ENCODE assay signal across 27 cellular contexts in the genomic region with DNA sequence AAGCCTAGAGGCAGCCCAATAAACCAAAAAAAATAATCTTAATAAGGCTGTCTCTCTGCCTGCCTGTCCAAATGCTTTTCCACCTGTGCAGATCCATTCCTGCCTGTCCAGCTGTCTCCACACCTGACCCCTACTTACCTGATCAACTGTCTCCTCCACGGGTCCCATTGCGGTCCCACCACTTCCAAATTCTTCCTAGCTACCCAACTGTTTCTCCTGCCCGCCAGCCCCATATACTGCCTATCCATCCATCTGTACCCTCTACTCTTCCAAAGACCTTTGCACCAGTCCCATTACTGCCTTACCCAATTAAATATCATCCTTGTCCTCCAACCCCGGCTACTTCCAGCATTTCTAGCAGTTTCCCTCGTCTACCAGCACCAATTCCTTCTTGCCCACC. TPM values are rescaled to one million over a fixed set of nuclear protein-coding genes. Genes with fewer than 3 reads are reported as not detected.
DNase-seq lines count a peak whose midpoint lies in the region; ATAC-seq and TF ChIP-seq lines count a peak whose summit lies in the region.
"Had no signal": no experiment of that assay in that cellular context is flagged by ENCODE, and none has a peak within 500 bp of the region (broad histone marks: within the 10 kb centered on the region; RNA-seq: fewer than 3 reads in every experiment).

No MANE protein-coding gene starts in this region.

- no peak overlapping the region for H3K4me3 ChIP-seq in esophagus squamous epithelium
- H3K4me3 ChIP-seq: A549; BLaER1 treated with 17β-estradiol and CSF1 and Interleukin-3, amounts not matched to agents 10 nM and 100 nM; GM12878 had no signal

- TF ChIP-seq CTCF in chondrocyte (IDR thresholded peaks at IDR 0.05) (no peak), nephron progenitor cell (IDR thresholded peaks at IDR 0.05) (no peak), esophagus squamous epithelium (IDR thresholded peaks at IDR 0.05) (no peak)

- H3K27ac ChIP-seq in esophagus squamous epithelium, result no peak overlapping the region
- H3K27ac ChIP-seq: 22Rv1; A549; BLaER1 treated with 17β-estradiol and CSF1 and Interleukin-3, amounts not matched to agents 10 nM and 100 nM; C4-2B had no signal

- TF ChIP-seq POLR2A in esophagus squamous epithelium (IDR thresholded peaks at IDR 0.05), result no peak

- H3K27me3 Mint-ChIP-seq in chondrocyte (ENCODE audit: low read depth) (no peaks in the 10 kb centered on the region), nephron progenitor cell (ENCODE audit: low read depth, poor library complexity) (peaks cover 3% of the 10 kb centered on the region)
- H3K27me3 Mint-ChIP-seq: B cell; CD4-positive, alpha-beta T cell had no signal

- H3K36me3 Mint-ChIP-seq in chondrocyte (ENCODE audit: low read depth) (peaks cover 19% of the 10 kb centered on the region), nephron progenitor cell (ENCODE audit: low read depth) (peaks cover 23% of the 10 kb centered on the region)

- H3K4me1 Mint-ChIP-seq in chondrocyte (ENCODE audit: low read depth) (no peaks in the 10 kb centered on the region), nephron progenitor cell (no peaks in the 10 kb centered on the region)
- H3K4me1 Mint-ChIP-seq: B cell had no signal

- no peak for ATAC-seq in Right ventricle myocardium inferior
- ATAC-seq: A549; CD8-positive, alpha-beta T cell; GM12878 had no signal

- no peak overlapping the region for H3K4me3 Mint-ChIP-seq in chondrocyte (ENCODE audit: unreplicated experiment)
- H3K4me3 Mint-ChIP-seq in nephron progenitor cell, result no peak overlapping the region
- H3K4me3 Mint-ChIP-seq: B cell; CD4-positive, alpha-beta T cell; CD8-positive, alpha-beta T cell had no signal

- no peaks in the 10 kb centered on the region for H3K9me3 ChIP-seq in esophagus squamous epithelium
- H3K9me3 ChIP-seq: A549; BLaER1 treated with 17β-estradiol and CSF1 and Interleukin-3, amounts not matched to agents 10 nM and 100 nM; Caco-2 had no signal

- H3K36me3 ChIP-seq in esophagus squamous epithelium, result peaks cover 0 to 11% (median 0%) of the 10 kb centered on the region in 3 donors
- H3K36me3 ChIP-seq: BLaER1 treated with 17β-estradiol and CSF1 and Interleukin-3, amounts not matched to agents 10 nM and 100 nM had no signal

- no peaks in the 10 kb centered on the region for H3K4me1 ChIP-seq in esophagus squamous epithelium
- H3K4me1 ChIP-seq: A549; BLaER1 treated with 17β-estradiol and CSF1 and Interleukin-3, amounts not matched to agents 10 nM and 100 nM had no signal

- no peaks in the 10 kb centered on the region for H3K9me3 Mint-ChIP-seq in chondrocyte (ENCODE audit: low read depth)
- no peaks in the 10 kb centered on the region for H3K9me3 Mint-ChIP-seq in nephron progenitor cell

- H3K27me3 ChIP-seq in esophagus squamous epithelium, result no peaks in the 10 kb centered on the region
- H3K27me3 ChIP-seq: BLaER1 treated with 17β-estradiol and CSF1 and Interleukin-3, amounts not matched to agents 10 nM and 100 nM had no signal

- intact Hi-C loops in cardiac septum (cut with DNase I) (no loop called here), Right ventricle myocardium inferior (cut with DNase I) (no loop called here), esophagus squamous epithelium (cut with DNase I) (no loop called here)

- H3K27ac Mint-ChIP-seq in chondrocyte (ENCODE audit: unreplicated experiment) (no peak overlapping the region), nephron progenitor cell (peak overlapping the region; percentile 1)
- H3K27ac Mint-ChIP-seq: B cell; CD4-positive, alpha-beta T cell; CD8-positive, alpha-beta T cell had no signal

- WGBS in esophagus squamous epithelium, 2 donors, result 75 to 87% methylated on average over 5 of the region's 5 CpGs

- DNase-seq in cardiac septum (ENCODE audit: low spot score), result peak; percentile 51
- no peak for DNase-seq in Right ventricle myocardium inferior (ENCODE audit: missing footprints)
- DNase-seq in chondrocyte (ENCODE audit: low spot score), result peak; percentile 37
- no peak for DNase-seq in nephron progenitor cell
- no peak for DNase-seq in esophagus squamous epithelium (lab: John Stamatoyannopoulos, UW)
- DNase-seq in NCI-H69 (lab: John Stamatoyannopoulos, UW), result no peak
- DNase-seq: AML-193; Caco-2; Calu3; CD4-positive, alpha-beta T cell; CD8-positive, alpha-beta T cell; DMS 273 treated with DMSO at 0.1 percent for 48 hours; DMS153; DMS53; DMS79; DND-41; EL; GDM1 had no signal

RNA-seq across cellular contexts. Expression of a gene that starts 39.4 kb away (rescaled TPM):
- total RNA-seq in cardiac septum (1.9 TPM), Right ventricle myocardium inferior (1.5 TPM), chondrocyte (4.0 TPM in 1 of 3 replicates, not detected in the others), esophagus squamous epithelium (under 1 TPM in 2 of 4 donors, not detected in 2; 0.29 to 0.38 TPM)
- total RNA-seq: A172; B cell; Caco-2; Calu3; CD4-positive, alpha-beta T cell; CD8-positive, alpha-beta T cell; Daoy; G401; GM12878 had no signal

RNA-seq across cellular contexts. Expression of a gene that starts 40.9 kb away (rescaled TPM):
- total RNA-seq in cardiac septum (1.5 TPM), Right ventricle myocardium inferior (1.1 TPM), chondrocyte (3.8 to 18.0 TPM (median 4.1 TPM) in 3 replicates), esophagus squamous epithelium (1 to 10 TPM in 3 of 4 donors, under 1 TPM in 1; 0.45 to 3.8 (median 1.6) TPM)
- total RNA-seq: GM12878 had no signal

Comparison
In these comparisons a context has a peak if more than half of its experiments do, and no peak if none do; other contexts are left out.
1. DNase-seq: peak in cardiac septum (single experiment) and chondrocyte (single experiment); none in Right ventricle myocardium inferior (single experiment), nephron progenitor cell (single experiment), esophagus squamous epithelium (single experiment) and NCI-H69 (single experiment).